15 cellular contexts compared by ENCODE assay signal in the genomic region with DNA sequence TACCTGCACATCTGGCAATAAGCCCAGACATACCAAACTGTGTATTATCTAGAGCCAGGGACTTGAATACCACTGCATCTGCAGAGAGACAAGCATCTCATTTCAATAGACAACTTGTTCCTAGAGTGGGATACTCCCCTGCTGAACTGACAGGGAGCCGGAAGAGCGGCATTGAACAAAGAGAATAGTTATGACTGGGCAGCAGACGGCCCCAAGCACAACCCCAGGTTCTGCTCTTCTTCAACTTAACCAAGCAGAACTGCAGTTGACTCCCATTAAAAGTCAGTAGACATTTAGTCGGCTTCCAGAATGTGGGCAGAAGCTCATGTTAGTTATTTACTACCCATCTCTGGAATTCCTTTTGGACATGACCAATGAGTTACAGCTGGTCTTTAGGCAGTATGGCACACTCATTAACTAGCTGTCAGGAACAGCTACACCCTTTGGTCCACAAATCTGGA.
DNase-seq lines count a peak whose midpoint lies in the region; ATAC-seq and TF ChIP-seq lines count a peak whose summit lies in the region.
"Had no signal": no experiment of that assay in that cellular context is flagged by ENCODE, and none has a peak within 500 bp of the region (broad histone marks: within the 10 kb centered on the region; RNA-seq: fewer than 3 reads in every experiment).

No MANE protein-coding gene starts in this region.

- H3K79me2 ChIP-seq in neural progenitor cell (ENCODE audit: low read depth), result no peaks in the 10 kb centered on the region

- peaks cover 5% of the 10 kb centered on the region for H3K36me3 Mint-ChIP-seq in Calu3 (ENCODE audit: insufficient read depth, unreplicated experiment)
- H3K36me3 Mint-ChIP-seq in neural progenitor cell, result peaks cover 4% of the 10 kb centered on the region
- H3K36me3 Mint-ChIP-seq: activated naive CD8-positive, alpha-beta T cell treated with anti-CD3 and anti-CD28 coated beads, Interleukin-2, amount 10 ng/mL, durations not matched to agents 7 days and 5 days; CD4-positive, CD25-positive, alpha-beta regulatory T cell had no signal

- H3K36me3 ChIP-seq in neural progenitor cell (no peaks in the 10 kb centered on the region), Peyer's patch (no peaks in the 10 kb centered on the region)

- CTCF ChIA-PET in Calu3 (lab: Charles Lee), result no interaction called here

- BruUV-seq in Calu3 (replicated peaks; lab: Mats Ljungman, UMichigan), result no TSS peak

- no peak overlapping the region for H3K9ac ChIP-seq in neural progenitor cell

- H3K9me3 ChIP-seq in neural progenitor cell (ENCODE audit: low read depth) (no peaks in the 10 kb centered on the region), Peyer's patch (no peaks in the 10 kb centered on the region)

- H3F3A ChIP-seq in neural progenitor cell (ENCODE audit: low read depth), result no peaks in the 10 kb centered on the region

- H3K4me3 Mint-ChIP-seq in Calu3 (ENCODE audit: low read depth, unreplicated experiment) (no peak overlapping the region), neural progenitor cell (no peak overlapping the region)
- H3K4me3 Mint-ChIP-seq: activated naive CD8-positive, alpha-beta T cell treated with anti-CD3 and anti-CD28 coated beads, Interleukin-2, amount 10 ng/mL, durations not matched to agents 7 days and 5 days; CD4-positive, CD25-positive, alpha-beta regulatory T cell; stimulated activated naive CD8-positive, alpha-beta T cell treated with anti-CD3 and anti-CD28 coated beads, Interleukin-15, amount 100 ng/mL, for 72 hours had no signal

- peaks cover 51% of the 10 kb centered on the region for H3K4me1 Mint-ChIP-seq in Calu3 (ENCODE audit: low read depth, unreplicated experiment)
- H3K4me1 Mint-ChIP-seq in neural progenitor cell, result peaks cover 37% of the 10 kb centered on the region
- H3K4me1 Mint-ChIP-seq: activated naive CD8-positive, alpha-beta T cell treated with anti-CD3 and anti-CD28 coated beads, Interleukin-2, amount 10 ng/mL, durations not matched to agents 7 days and 5 days; CD4-positive, CD25-positive, alpha-beta regulatory T cell; stimulated activated naive CD8-positive, alpha-beta T cell treated with anti-CD3 and anti-CD28 coated beads, Interleukin-15, amount 100 ng/mL, for 72 hours had no signal

- no peaks in the 10 kb centered on the region for H3K9me3 Mint-ChIP-seq in Calu3 (ENCODE audit: low read depth, unreplicated experiment)
- no peaks in the 10 kb centered on the region for H3K9me3 Mint-ChIP-seq in neural progenitor cell
- H3K9me3 Mint-ChIP-seq: activated naive CD8-positive, alpha-beta T cell treated with anti-CD3 and anti-CD28 coated beads, Interleukin-2, amount 10 ng/mL, durations not matched to agents 7 days and 5 days; CD4-positive, CD25-positive, alpha-beta regulatory T cell; stimulated activated naive CD8-positive, alpha-beta T cell treated with anti-CD3 and anti-CD28 coated beads, Interleukin-15, amount 100 ng/mL, for 72 hours had no signal

- DNase-seq in Calu3 (no peak), NCI-H226 (peak; percentile 66), fibroblast of mammary gland (ENCODE audit: low read depth) (peak; percentile 78), neural progenitor cell (ENCODE audit: low spot score) (no peak), Peyer's patch (no peak), GM19238 (ENCODE audit: insufficient read length, low spot score) (no peak), NCI-H146 (lab: John Stamatoyannopoulos, UW) (no peak)
- DNase-seq: activated CD8-positive, alpha-beta memory T cell treated with anti-CD3 and anti-CD28 coated beads, Interleukin-2, amount 50 U/mL, for 48 hours; activated naive CD8-positive, alpha-beta T cell treated with anti-CD3 and anti-CD28 coated beads, Interleukin-2, amount 10 ng/mL, durations not matched to agents 7 days and 5 days; CD4-positive, CD25-positive, alpha-beta regulatory T cell; retina; Right ventricle myocardium superior; stimulated activated naive CD8-positive, alpha-beta T cell treated with anti-CD3 and anti-CD28 coated beads, Interleukin-15, amount 100 ng/mL, for 72 hours had no signal

- H4K20me1 ChIP-seq in neural progenitor cell (ENCODE audit: low read depth), result no peaks in the 10 kb centered on the region

- intact Hi-C loops in Calu3 (cut with micrococcal nuclease; ENCODE audit: unreplicated experiment), result no loop called here

- H3K4me2 ChIP-seq in neural progenitor cell, result no peak overlapping the region

- H3K27ac ChIP-seq in neural progenitor cell (no peak overlapping the region), Peyer's patch (no peak overlapping the region)
- H3K27ac ChIP-seq: VCaP had no signal

- no peak overlapping the region for H3K4me3 ChIP-seq in fibroblast of mammary gland (ENCODE audit: control insufficient read depth, low read depth, low read length)
- H3K4me3 ChIP-seq in neural progenitor cell, result no peak overlapping the region
- H3K4me3 ChIP-seq in Peyer's patch, result no peak overlapping the region

- ATAC-seq in HG03025 (IDR thresholded peaks at IDR 0.05; ENCODE audit: low FRiP score, unreplicated experiment), result no peak
- ATAC-seq: stimulated activated naive CD8-positive, alpha-beta T cell treated with anti-CD3 and anti-CD28 coated beads, Interleukin-15, amount 100 ng/mL, for 72 hours had no signal

- TF ChIP-seq POLR2A in Peyer's patch (IDR thresholded peaks at IDR 0.05), result no peak

- peak overlapping the region; percentile 28 for H3K27ac Mint-ChIP-seq in Calu3 (ENCODE audit: unreplicated experiment)
- peak overlapping the region; percentile 67 for H3K27ac Mint-ChIP-seq in neural progenitor cell
- H3K27ac Mint-ChIP-seq: activated naive CD8-positive, alpha-beta T cell treated with anti-CD3 and anti-CD28 coated beads, Interleukin-2, amount 10 ng/mL, durations not matched to agents 7 days and 5 days; CD4-positive, CD25-positive, alpha-beta regulatory T cell; stimulated activated naive CD8-positive, alpha-beta T cell treated with anti-CD3 and anti-CD28 coated beads, Interleukin-15, amount 100 ng/mL, for 72 hours had no signal

- H3K27me3 Mint-ChIP-seq in Calu3 (ENCODE audit: unreplicated experiment) (no peaks in the 10 kb centered on the region), neural progenitor cell (ENCODE audit: insufficient read depth, low read depth) (no peaks in the 10 kb centered on the region)

- H3K27me3 ChIP-seq in neural progenitor cell, result no peaks in the 10 kb centered on the region
- H3K27me3 ChIP-seq in Peyer's patch, result no peaks in the 10 kb centered on the region

- no peak for TF ChIP-seq CTCF in Calu3 (IDR thresholded peaks at IDR 0.05; ENCODE audit: unreplicated experiment)
- no peak for TF ChIP-seq CTCF in fibroblast of mammary gland (conservative IDR thresholded peaks at IDR 0.05; ENCODE audit: control insufficient read depth, insufficient read depth, low read depth, low read length)
- TF ChIP-seq CTCF in neural progenitor cell (IDR thresholded peaks at IDR 0.05), result no peak
- TF ChIP-seq CTCF in Peyer's patch (IDR thresholded peaks at IDR 0.05), result no peak

- no peaks in the 10 kb centered on the region for H3K4me1 ChIP-seq in neural progenitor cell
- H3K4me1 ChIP-seq in Peyer's patch, result no peaks in the 10 kb centered on the region

- no peak overlapping the region for H2AFZ ChIP-seq in neural progenitor cell (replicated peaks)

Comparison
In these comparisons a context has a peak if more than half of its experiments do, and no peak if none do; other contexts are left out.
1. DNase-seq: peak in NCI-H226 (single experiment) and fibroblast of mammary gland (single experiment); none in Calu3 (single experiment), neural progenitor cell (single experiment), Peyer's patch (0 of 3), GM19238 (single experiment) and NCI-H146 (single experiment).